13 cellular contexts compared by ENCODE assay signal in genomic region chr13:73998631-73999030, GRCh38.
DNase-seq lines count a peak whose midpoint lies in the region; ATAC-seq and TF ChIP-seq lines count a peak whose summit lies in the region.
"Had no signal": no experiment of that assay in that cellular context is flagged by ENCODE, and none has a peak within 500 bp of the region (broad histone marks: within the 10 kb centered on the region; RNA-seq: fewer than 3 reads in every experiment).

No MANE protein-coding gene starts in this region.

- H3K36me3 ChIP-seq in WERI-Rb-1 = no peaks in the 10 kb centered on the region

- no peak overlapping the region for H3K27ac ChIP-seq in WERI-Rb-1
- H3K27ac ChIP-seq: C4-2B, epithelial cell of prostate had no signal

- in situ Hi-C loops in G401 (cut with HindIII; ENCODE audit: low sequenced_read_pairs) = no loop called here

- DNase-seq in G401 (ENCODE audit: low spot score) (peak; percentile 7), NAMALWA (ENCODE audit: low spot score) (peak; percentile 21), WERI-Rb-1 (no peak), NCI-H82 treated with DMSO at 0.1 percent for 48 hours (lab: John Stamatoyannopoulos, UW; ENCODE audit: unreplicated experiment) (no peak), NCI-H2171 (lab: John Stamatoyannopoulos, UW) (no peak)
- no peak for DNase-seq in activated naive CD4-positive, alpha-beta T cell treated with Interleukin-2 at 50 U/mL for 16 hours
- DNase-seq: KBM-7, NCI-H69, retina had no signal

- H3K27me3 ChIP-seq in WERI-Rb-1 (ENCODE audit: insufficient read depth, low read depth, severe bottlenecking) = no peaks in the 10 kb centered on the region

- no peaks in the 10 kb centered on the region for H3K9me3 ChIP-seq in WERI-Rb-1 (ENCODE audit: severe bottlenecking)

- ATAC-seq in GM18907 (IDR thresholded peaks at IDR 0.05; ENCODE audit: unreplicated experiment) = peak; percentile 76
- ATAC-seq in HG02678 (IDR thresholded peaks at IDR 0.05; ENCODE audit: unreplicated experiment) = peak; percentile 65

- no peak overlapping the region for H3K4me3 ChIP-seq in WERI-Rb-1 (ENCODE audit: low read depth, low read length)

- TF ChIP-seq CTCF in WERI-Rb-1 (IDR thresholded peaks at IDR 0.05; ENCODE audit: low read depth, low read length) = no peak

Comparison
In these comparisons a context has a peak if more than half of its experiments do, and no peak if none do; other contexts are left out.
1. DNase-seq: peak in G401 (single experiment) and NAMALWA (single experiment); none in WERI-Rb-1 (single experiment), NCI-H82 treated with DMSO at 0.1 percent for 48 hours (single experiment), NCI-H2171 (single experiment) and activated naive CD4-positive, alpha-beta T cell treated with Interleukin-2 at 50 U/mL for 16 hours (single experiment).